Comparison of ENCODE assay signal across 1 cellular context in genomic region chr2:102235491-102235890, GRCh38.
TF ChIP-seq lines count a peak whose summit lies in the region.

No MANE protein-coding gene starts in this region.

TF ChIP-seq in HepG2, 621 proteins besides CTCF, POLR2A, EP300 and RAD21 (continued from another document):
- TF ChIP-seq AFF4 (CRISPR knock-in tag; IDR thresholded peaks at IDR 0.05): no peak
- no peak for TF ChIP-seq POLR2AphosphoS2 (IDR thresholded peaks at IDR 0.05; ENCODE audit: low read depth, low read length)
- TF ChIP-seq KMT2B (CRISPR knock-in tag; IDR thresholded peaks at IDR 0.05): no peak
- TF ChIP-seq, protein P1, sequence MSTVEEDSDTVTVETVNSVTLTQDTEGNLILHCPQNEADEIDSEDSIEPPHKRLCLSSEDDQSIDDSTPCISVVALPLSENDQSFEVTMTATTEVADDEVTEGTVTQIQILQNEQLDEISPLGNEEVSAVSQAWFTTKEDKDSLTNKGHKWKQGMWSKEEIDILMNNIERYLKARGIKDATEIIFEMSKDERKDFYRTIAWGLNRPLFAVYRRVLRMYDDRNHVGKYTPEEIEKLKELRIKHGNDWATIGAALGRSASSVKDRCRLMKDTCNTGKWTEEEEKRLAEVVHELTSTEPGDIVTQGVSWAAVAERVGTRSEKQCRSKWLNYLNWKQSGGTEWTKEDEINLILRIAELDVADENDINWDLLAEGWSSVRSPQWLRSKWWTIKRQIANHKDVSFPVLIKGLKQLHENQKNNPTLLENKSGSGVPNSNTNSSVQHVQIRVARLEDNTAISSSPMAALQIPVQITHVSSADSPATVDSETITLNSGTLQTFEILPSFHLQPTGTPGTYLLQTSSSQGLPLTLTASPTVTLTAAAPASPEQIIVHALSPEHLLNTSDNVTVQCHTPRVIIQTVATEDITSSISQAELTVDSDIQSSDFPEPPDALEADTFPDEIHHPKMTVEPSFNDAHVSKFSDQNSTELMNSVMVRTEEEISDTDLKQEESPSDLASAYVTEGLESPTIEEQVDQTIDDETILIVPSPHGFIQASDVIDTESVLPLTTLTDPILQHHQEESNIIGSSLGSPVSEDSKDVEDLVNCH (CRISPR knock-in tag; IDR thresholded peaks at IDR 0.05): no peak
- TF ChIP-seq HDAC2 (CRISPR knock-in tag; IDR thresholded peaks at IDR 0.05): peak; percentile 53; the same call in 1 of the 2 replicates
- TF ChIP-seq, protein P2, sequence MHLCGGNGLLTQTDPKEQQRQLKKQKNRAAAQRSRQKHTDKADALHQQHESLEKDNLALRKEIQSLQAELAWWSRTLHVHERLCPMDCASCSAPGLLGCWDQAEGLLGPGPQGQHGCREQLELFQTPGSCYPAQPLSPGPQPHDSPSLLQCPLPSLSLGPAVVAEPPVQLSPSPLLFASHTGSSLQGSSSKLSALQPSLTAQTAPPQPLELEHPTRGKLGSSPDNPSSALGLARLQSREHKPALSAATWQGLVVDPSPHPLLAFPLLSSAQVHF (CRISPR knock-in tag; IDR thresholded peaks at IDR 0.05): no peak
TF ChIP-seq in HepG2: peak in this region for 49.
